In the genomic region with DNA sequence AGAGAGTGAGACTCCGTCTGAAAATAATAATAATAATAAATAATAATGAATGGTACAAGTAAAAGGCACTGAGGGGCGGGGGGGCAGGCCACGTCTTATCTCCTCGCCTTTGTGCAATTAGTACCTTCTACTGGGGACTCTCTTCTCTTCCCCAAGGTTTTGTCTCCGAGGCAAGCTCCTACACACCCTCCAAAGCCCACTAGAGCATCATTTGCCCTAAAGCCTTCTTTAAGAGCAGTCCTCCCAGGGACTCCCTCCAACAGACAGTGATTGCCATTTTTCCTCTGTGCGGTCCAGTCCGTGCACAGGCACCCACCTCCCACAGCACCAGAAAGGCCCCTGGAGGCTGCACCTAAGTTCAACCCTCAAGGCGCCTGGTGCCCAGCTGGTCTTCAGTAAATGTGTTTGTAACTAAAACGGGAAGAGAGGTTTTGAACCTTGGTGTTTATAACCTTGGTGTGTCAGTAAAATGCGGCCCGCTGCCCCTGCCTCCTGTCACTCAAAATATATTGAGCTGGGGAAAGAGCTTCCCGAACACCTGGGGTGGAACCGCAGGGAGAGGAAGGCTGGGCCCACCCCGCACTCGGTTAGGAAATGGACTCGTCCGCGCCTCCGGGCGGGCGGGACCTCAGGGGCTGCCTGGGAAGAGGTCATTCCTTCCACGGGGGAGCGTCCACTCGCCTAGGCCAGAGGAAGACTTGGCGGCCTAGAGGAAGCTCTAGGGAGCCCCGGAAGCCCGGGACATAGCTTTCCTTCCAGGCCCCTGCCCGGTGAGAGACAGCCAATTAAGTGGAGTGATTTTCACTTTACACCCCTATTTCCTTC, we compare ENCODE assay signal across 2 cellular contexts.
TF ChIP-seq lines count a peak whose summit lies in the region.

No MANE protein-coding gene starts in this region.

TF ChIP-seq in IMR-90, 13 proteins besides CTCF, POLR2A, EP300 and RAD21:
- TF ChIP-seq FOS (IDR thresholded peaks at IDR 0.05; ENCODE audit: low read depth, low read length) (no peak), MAZ (IDR thresholded peaks at IDR 0.05; ENCODE audit: borderline replicate concordance, low read depth, low read length) (no peak), USF2 (IDR thresholded peaks at IDR 0.05; ENCODE audit: low read depth, low read length) (no peak), NFE2L2 (IDR thresholded peaks at IDR 0.05; ENCODE audit: low read depth, low read length) (no peak), RCOR1 (IDR thresholded peaks at IDR 0.05; ENCODE audit: insufficient replicate concordance, low read length) (no peak), SMC3 (IDR thresholded peaks at IDR 0.05; ENCODE audit: low read depth, low read length) (no peak), MAFK (IDR thresholded peaks at IDR 0.05; ENCODE audit: low read depth, low read length) (no peak), CHD1 (IDR thresholded peaks at IDR 0.05; ENCODE audit: low read depth, low read length) (no peak), RFX5 (IDR thresholded peaks at IDR 0.05; ENCODE audit: low read depth, low read length) (no peak), MXI1 (IDR thresholded peaks at IDR 0.05; ENCODE audit: borderline replicate concordance, low read depth, low read length) (no peak), CEBPB (IDR thresholded peaks at IDR 0.05; ENCODE audit: low read depth, low read length) (no peak)
- TF ChIP-seq, protein P1, sequence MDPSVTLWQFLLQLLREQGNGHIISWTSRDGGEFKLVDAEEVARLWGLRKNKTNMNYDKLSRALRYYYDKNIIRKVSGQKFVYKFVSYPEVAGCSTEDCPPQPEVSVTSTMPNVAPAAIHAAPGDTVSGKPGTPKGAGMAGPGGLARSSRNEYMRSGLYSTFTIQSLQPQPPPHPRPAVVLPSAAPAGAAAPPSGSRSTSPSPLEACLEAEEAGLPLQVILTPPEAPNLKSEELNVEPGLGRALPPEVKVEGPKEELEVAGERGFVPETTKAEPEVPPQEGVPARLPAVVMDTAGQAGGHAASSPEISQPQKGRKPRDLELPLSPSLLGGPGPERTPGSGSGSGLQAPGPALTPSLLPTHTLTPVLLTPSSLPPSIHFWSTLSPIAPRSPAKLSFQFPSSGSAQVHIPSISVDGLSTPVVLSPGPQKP (IDR thresholded peaks at IDR 0.05; ENCODE audit: borderline replicate concordance, low read depth, low read length) = no peak
TF ChIP-seq in IMR-90: peak in this region for 0.

TF ChIP-seq in GM12878, 131 proteins besides CTCF, POLR2A, EP300 and RAD21:
- TF ChIP-seq SMC3 (IDR thresholded peaks at IDR 0.05; ENCODE audit: borderline replicate concordance, low read length) (no peak), SUZ12 (IDR thresholded peaks at IDR 0.05; ENCODE audit: unreplicated experiment) (peak; percentile 50), PKNOX1 (IDR thresholded peaks at IDR 0.05) (peak; percentile 80), NR2C1 (IDR thresholded peaks at IDR 0.05) (no peak), TCF12 (IDR thresholded peaks at IDR 0.05; ENCODE audit: low read depth, low read length) (no peak), NFYA (IDR thresholded peaks at IDR 0.05; ENCODE audit: borderline replicate concordance, low read depth, low read length) (no peak)
- TF ChIP-seq, protein P2, sequence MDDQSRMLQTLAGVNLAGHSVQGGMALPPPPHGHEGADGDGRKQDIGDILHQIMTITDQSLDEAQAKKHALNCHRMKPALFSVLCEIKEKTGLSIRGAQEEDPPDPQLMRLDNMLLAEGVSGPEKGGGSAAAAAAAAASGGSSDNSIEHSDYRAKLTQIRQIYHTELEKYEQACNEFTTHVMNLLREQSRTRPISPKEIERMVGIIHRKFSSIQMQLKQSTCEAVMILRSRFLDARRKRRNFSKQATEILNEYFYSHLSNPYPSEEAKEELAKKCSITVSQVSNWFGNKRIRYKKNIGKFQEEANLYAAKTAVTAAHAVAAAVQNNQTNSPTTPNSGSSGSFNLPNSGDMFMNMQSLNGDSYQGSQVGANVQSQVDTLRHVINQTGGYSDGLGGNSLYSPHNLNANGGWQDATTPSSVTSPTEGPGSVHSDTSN (IDR thresholded peaks at IDR 0.05; ENCODE audit: insufficient replicate concordance, low read depth, low read length) = peak; percentile 40
